ENCODE assay signal across 22 cellular contexts in genomic region chr15:35522061-35522460, GRCh38. TPM values are rescaled to one million over a fixed set of nuclear protein-coding genes. Genes with fewer than 3 reads are reported as not detected.
A peak's percentile ranks its signal among the peaks of the same experiment; 100 is the strongest.
DNase-seq lines count a peak whose midpoint lies in the region; ATAC-seq and TF ChIP-seq lines count a peak whose summit lies in the region.
"Had no signal": no experiment of that assay in that cellular context is flagged by ENCODE, and none has a peak within 500 bp of the region (broad histone marks: within the 10 kb centered on the region; RNA-seq: fewer than 3 reads in every experiment).

No MANE protein-coding gene starts in this region.

- H3K9me3 ChIP-seq in iPS-20b (ENCODE audit: insufficient read depth, low read depth, low read length): no peaks in the 10 kb centered on the region
- H3K9me3 ChIP-seq: esophagus squamous epithelium, sigmoid colon, transverse colon had no signal

- H3K36me3 ChIP-seq in iPS-20b (ENCODE audit: insufficient read depth, low read depth, low read length): no peaks in the 10 kb centered on the region
- H3K36me3 ChIP-seq: esophagus squamous epithelium, sigmoid colon, transverse colon had no signal

- H3K27ac Mint-ChIP-seq in activated naive CD8-positive, alpha-beta T cell treated with anti-CD3 and anti-CD28 coated beads, Interleukin-2, amount 50 U/mL, for 24 hours: no peak overlapping the region
- H3K27ac Mint-ChIP-seq: activated CD4-positive, alpha-beta memory T cell treated with anti-CD3 and anti-CD28 coated beads, Interleukin-2, amount 10 ng/mL, durations not matched to agents 7 days and 5 days; activated T-helper 1 cell treated with anti-CD3 and anti-CD28 coated beads, Interleukin-12 subunit alpha, Interleukin-12 subunit beta, Interleukin-2, Interleukin-4 antibody, amounts not matched to agents 30 ng/mL and 10 ng/mL and 1 ng/mL, durations not matched to agents 14 hours and 24 hours and 36 hours; stimulated activated effector memory CD8-positive, alpha-beta T cell treated with anti-CD3 and anti-CD28 coated beads, Interleukin-12 subunit alpha, Interleukin-12 subunit beta, amount 100 ng/mL, for 72 hours had no signal

- POLR2A ChIA-PET in HEK293T (lab: Yijun Ruan, JAX): no interaction called here

- H3K27me3 Mint-ChIP-seq in activated naive CD8-positive, alpha-beta T cell treated with anti-CD3 and anti-CD28 coated beads, Interleukin-2, amount 50 U/mL, for 24 hours: no peaks in the 10 kb centered on the region
- H3K27me3 Mint-ChIP-seq: activated CD4-positive, alpha-beta memory T cell treated with anti-CD3 and anti-CD28 coated beads, Interleukin-2, amount 10 ng/mL, durations not matched to agents 7 days and 5 days had no signal

- peak overlapping the region; percentile 63 for H3K27ac ChIP-seq in iPS-20b (ENCODE audit: low read length)
- H3K27ac ChIP-seq: esophagus squamous epithelium, sigmoid colon, transverse colon had no signal

- CTCF ChIA-PET in HEK293T (lab: Yijun Ruan, JAX): no interaction called here

- H3K36me3 Mint-ChIP-seq in activated naive CD8-positive, alpha-beta T cell treated with anti-CD3 and anti-CD28 coated beads, Interleukin-2, amount 50 U/mL, for 24 hours (ENCODE audit: low read depth): no peaks in the 10 kb centered on the region
- H3K36me3 Mint-ChIP-seq: stimulated activated effector memory CD8-positive, alpha-beta T cell treated with anti-CD3 and anti-CD28 coated beads, Interleukin-12 subunit alpha, Interleukin-12 subunit beta, amount 100 ng/mL, for 72 hours had no signal

- H3K9ac ChIP-seq in iPS-20b (ENCODE audit: low read depth, low read length): no peak overlapping the region

- H3K4me1 Mint-ChIP-seq in activated naive CD8-positive, alpha-beta T cell treated with anti-CD3 and anti-CD28 coated beads, Interleukin-2, amount 50 U/mL, for 24 hours: no peaks in the 10 kb centered on the region
- H3K4me1 Mint-ChIP-seq: activated CD4-positive, alpha-beta memory T cell treated with anti-CD3 and anti-CD28 coated beads, Interleukin-2, amount 10 ng/mL, durations not matched to agents 7 days and 5 days; stimulated activated effector memory CD8-positive, alpha-beta T cell treated with anti-CD3 and anti-CD28 coated beads, Interleukin-12 subunit alpha, Interleukin-12 subunit beta, amount 100 ng/mL, for 72 hours had no signal

- no peak for ATAC-seq in activated naive CD8-positive, alpha-beta T cell treated with anti-CD3 and anti-CD28 coated beads, Interleukin-2, amount 50 U/mL, for 24 hours
- no peak for ATAC-seq in HG02970 (IDR thresholded peaks at IDR 0.05; ENCODE audit: low FRiP score, unreplicated experiment)
- ATAC-seq: stimulated activated effector memory CD8-positive, alpha-beta T cell treated with anti-CD3 and anti-CD28 coated beads, Interleukin-12 subunit alpha, Interleukin-12 subunit beta, amount 100 ng/mL, for 72 hours had no signal

- H3K4me1 ChIP-seq in iPS-20b (ENCODE audit: insufficient read depth, low read length): peaks cover 25% of the 10 kb centered on the region
- H3K4me1 ChIP-seq: esophagus squamous epithelium, sigmoid colon had no signal

- H3K27me3 ChIP-seq in iPS-20b (ENCODE audit: insufficient read depth, low read length): no peaks in the 10 kb centered on the region
- H3K27me3 ChIP-seq: esophagus squamous epithelium, sigmoid colon, transverse colon had no signal

- no peaks in the 10 kb centered on the region for H3K9me3 Mint-ChIP-seq in activated naive CD8-positive, alpha-beta T cell treated with anti-CD3 and anti-CD28 coated beads, Interleukin-2, amount 50 U/mL, for 24 hours
- H3K9me3 Mint-ChIP-seq: activated CD4-positive, alpha-beta memory T cell treated with anti-CD3 and anti-CD28 coated beads, Interleukin-2, amount 10 ng/mL, durations not matched to agents 7 days and 5 days; activated T-helper 1 cell treated with anti-CD3 and anti-CD28 coated beads, Interleukin-12 subunit alpha, Interleukin-12 subunit beta, Interleukin-2, Interleukin-4 antibody, amounts not matched to agents 30 ng/mL and 10 ng/mL and 1 ng/mL, durations not matched to agents 14 hours and 24 hours and 36 hours; neural crest cell; stimulated activated effector memory CD8-positive, alpha-beta T cell treated with anti-CD3 and anti-CD28 coated beads, Interleukin-12 subunit alpha, Interleukin-12 subunit beta, amount 100 ng/mL, for 72 hours had no signal

- H3K4me3 ChIP-seq in iPS-20b (ENCODE audit: low read length): no peak overlapping the region
- H3K4me3 ChIP-seq: esophagus squamous epithelium, lung, sigmoid colon, transverse colon had no signal

- peak; percentile 45 for DNase-seq in A172 (ENCODE audit: low spot score)
- peak; percentile 2 for DNase-seq in HEK293T (ENCODE audit: extremely low spot score)
- DNase-seq in amniotic epithelial cell (ENCODE audit: low read depth): peak; percentile 55
- DNase-seq in NCI-H1694 treated with DMSO at 0.1 percent for 48 hours (lab: John Stamatoyannopoulos, UW): no peak
- no peak for DNase-seq in activated naive CD8-positive, alpha-beta T cell treated with anti-CD3 and anti-CD28 coated beads, Interleukin-2, amount 50 U/mL, for 24 hours
- DNase-seq in NCI-H446 treated with DMSO at 0.1 percent for 48 hours (lab: John Stamatoyannopoulos, UW): no peak
- DNase-seq: ACHN; activated CD4-positive, alpha-beta memory T cell treated with anti-CD3 and anti-CD28 coated beads, Interleukin-2, amount 10 ng/mL, durations not matched to agents 7 days and 5 days; anterior cingulate cortex; COR-L47; esophagus squamous epithelium; NCI-H2171; NK-92 treated with Interleukin-12 subunit alpha and Interleukin-12 subunit beta, amount 100 ng/mL, for 24 hours; SHP77; sigmoid colon; transverse colon had no signal

- no peak overlapping the region for H3K4me3 Mint-ChIP-seq in activated naive CD8-positive, alpha-beta T cell treated with anti-CD3 and anti-CD28 coated beads, Interleukin-2, amount 50 U/mL, for 24 hours
- H3K4me3 Mint-ChIP-seq: activated CD4-positive, alpha-beta memory T cell treated with anti-CD3 and anti-CD28 coated beads, Interleukin-2, amount 10 ng/mL, durations not matched to agents 7 days and 5 days; activated T-helper 1 cell treated with anti-CD3 and anti-CD28 coated beads, Interleukin-12 subunit alpha, Interleukin-12 subunit beta, Interleukin-2, Interleukin-4 antibody, amounts not matched to agents 30 ng/mL and 10 ng/mL and 1 ng/mL, durations not matched to agents 14 hours and 24 hours and 36 hours; neural crest cell; stimulated activated effector memory CD8-positive, alpha-beta T cell treated with anti-CD3 and anti-CD28 coated beads, Interleukin-12 subunit alpha, Interleukin-12 subunit beta, amount 100 ng/mL, for 72 hours had no signal

TF ChIP-seq in HEK293T, 16 proteins besides CTCF, POLR2A, EP300 and RAD21:
- TF ChIP-seq FOXA1 (IDR thresholded peaks at IDR 0.05) (no peak), NFRKB (IDR thresholded peaks at IDR 0.05) (no peak), FOXK2 (IDR thresholded peaks at IDR 0.05) (no peak), FOXM1 (IDR thresholded peaks at IDR 0.05; ENCODE audit: borderline replicate concordance) (no peak), L3MBTL2 (conservative IDR thresholded peaks at IDR 0.05) (no peak), ARNT (IDR thresholded peaks at IDR 0.05) (no peak), CTBP1 (IDR thresholded peaks at IDR 0.05; ENCODE audit: borderline replicate concordance) (no peak), LEF1 (IDR thresholded peaks at IDR 0.05; ENCODE audit: borderline replicate concordance) (no peak), BHLHE40 (IDR thresholded peaks at IDR 0.05; ENCODE audit: borderline replicate concordance) (no peak), TARDBP (IDR thresholded peaks at IDR 0.05) (no peak), SUZ12 (IDR thresholded peaks at IDR 0.05) (no peak), PKNOX1 (IDR thresholded peaks at IDR 0.05) (no peak), SP1 (IDR thresholded peaks at IDR 0.05) (no peak), HDGF (IDR thresholded peaks at IDR 0.05; ENCODE audit: borderline replicate concordance) (no peak), ELF4 (IDR thresholded peaks at IDR 0.05) (no peak)

RNA-seq across cellular contexts. Expression of gene DPH6, which starts 23.9 kb away (rescaled TPM):
- 16.1 and 19.7 TPM in 2 replicates for total RNA-seq in A172 (2014; rRNA removed; shearing (Covaris generic))

Comparison
In these comparisons a context has a peak if more than half of its experiments do, and no peak if none do; other contexts are left out.
1. DNase-seq: peak in A172 (single experiment), HEK293T (single experiment) and amniotic epithelial cell (single experiment); none in NCI-H1694 treated with DMSO at 0.1 percent for 48 hours (single experiment), activated naive CD8-positive, alpha-beta T cell treated with anti-CD3 and anti-CD28 coated beads, Interleukin-2, amount 50 U/mL, for 24 hours (single experiment) and NCI-H446 treated with DMSO at 0.1 percent for 48 hours (single experiment).